In the genomic region with DNA sequence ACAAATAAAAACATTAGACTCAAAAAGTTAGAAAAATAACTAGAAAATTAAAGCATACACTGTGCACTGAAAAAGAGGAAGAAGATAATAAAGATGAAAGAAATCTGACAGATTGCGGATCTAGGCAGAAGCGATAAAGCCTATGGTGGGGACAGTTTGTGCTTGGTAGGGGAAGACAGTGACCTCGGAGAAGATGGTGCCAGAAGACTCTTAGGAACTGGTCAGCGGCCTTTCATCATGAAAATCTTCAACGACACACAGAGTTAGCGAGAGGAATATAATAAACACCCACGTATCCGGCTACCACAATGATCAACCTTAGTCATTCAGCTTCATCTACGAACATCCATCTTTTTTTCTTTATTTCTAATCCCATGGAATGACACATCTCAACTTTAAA, we compare ENCODE assay signal across 22 cellular contexts.
A peak's percentile ranks its signal among the peaks of the same experiment; 100 is the strongest.
DNase-seq lines count a peak whose midpoint lies in the region; ATAC-seq and TF ChIP-seq lines count a peak whose summit lies in the region.
"Had no signal": no experiment of that assay in that cellular context is flagged by ENCODE, and none has a peak within 500 bp of the region (broad histone marks: within the 10 kb centered on the region; RNA-seq: fewer than 3 reads in every experiment).

No MANE protein-coding gene starts in this region.

- WGBS in upper lobe of left lung, 2 donors = 81 to 84% methylated on average over 9 of the region's 9 CpGs

- no peak for TF ChIP-seq EP300 in upper lobe of left lung (IDR thresholded peaks at IDR 0.05)

- H3K4me3 Mint-ChIP-seq in activated naive CD8-positive, alpha-beta T cell = no peak overlapping the region
- no peak overlapping the region for H3K4me3 Mint-ChIP-seq in activated naive CD8-positive, alpha-beta T cell treated with anti-CD3 and anti-CD28 coated beads for 36 hours
- H3K4me3 Mint-ChIP-seq in chondrocyte (ENCODE audit: unreplicated experiment) (no peak overlapping the region), neural crest cell (no peak overlapping the region)
- no peak overlapping the region for H3K4me3 Mint-ChIP-seq in activated T-helper 2 cell treated with anti-CD3 and anti-CD28 coated beads, Interferon-gamma antibody, Interleukin-2, Interleukin-4, amounts not matched to agents 10 μg/mL and 5 μg/mL and 100 μg/mL, durations not matched to agents 14 hours and 24 hours and 36 hours (ENCODE audit: low read depth)
- H3K4me3 Mint-ChIP-seq: activated T-helper 17 cell treated with anti-CD3 and anti-CD28 coated beads, Interleukin-2, amount 50 U/mL, for 72 hours had no signal

- TF ChIP-seq CTCF in chondrocyte (IDR thresholded peaks at IDR 0.05) (no peak), neural crest cell (conservative IDR thresholded peaks at IDR 0.05) (no peak), upper lobe of left lung (IDR thresholded peaks at IDR 0.05) (no peak)

- no peaks in the 10 kb centered on the region for H3K9me3 ChIP-seq in upper lobe of left lung
- H3K9me3 ChIP-seq: A549, colonic mucosa, heart left ventricle, ovary had no signal

- intact Hi-C loops in activated T-helper 2 cell treated with anti-CD3 and anti-CD28 coated beads, Interferon-gamma antibody, Interleukin-2, Interleukin-4, amounts not matched to agents 10 μg/mL and 5 μg/mL and 100 μg/mL, durations not matched to agents 14 hours and 24 hours and 36 hours (cut with micrococcal nuclease) = no loop called here

- peak overlapping the region; percentile 47 for H3K27ac Mint-ChIP-seq in activated naive CD8-positive, alpha-beta T cell
- no peak overlapping the region for H3K27ac Mint-ChIP-seq in activated naive CD8-positive, alpha-beta T cell treated with anti-CD3 and anti-CD28 coated beads for 36 hours
- peak overlapping the region; percentile 29 for H3K27ac Mint-ChIP-seq in chondrocyte (ENCODE audit: unreplicated experiment)
- peak overlapping the region; percentile 39 for H3K27ac Mint-ChIP-seq in neural crest cell (ENCODE audit: unreplicated experiment)
- H3K27ac Mint-ChIP-seq in activated T-helper 2 cell treated with anti-CD3 and anti-CD28 coated beads, Interferon-gamma antibody, Interleukin-2, Interleukin-4, amounts not matched to agents 10 μg/mL and 5 μg/mL and 100 μg/mL, durations not matched to agents 14 hours and 24 hours and 36 hours = no peak overlapping the region
- H3K27ac Mint-ChIP-seq: activated T-helper 17 cell treated with anti-CD3 and anti-CD28 coated beads, Interleukin-2, amount 50 U/mL, for 72 hours had no signal

- H3K4me1 ChIP-seq in upper lobe of left lung = peaks cover 44 to 60% (median 51%) of the 10 kb centered on the region in 4 donors

- H3K36me3 Mint-ChIP-seq in activated naive CD8-positive, alpha-beta T cell = no peaks in the 10 kb centered on the region
- peaks cover 8% of the 10 kb centered on the region for H3K36me3 Mint-ChIP-seq in activated naive CD8-positive, alpha-beta T cell treated with anti-CD3 and anti-CD28 coated beads for 36 hours
- H3K36me3 Mint-ChIP-seq in chondrocyte (ENCODE audit: low read depth) (no peaks in the 10 kb centered on the region), neural crest cell (ENCODE audit: low read depth) (peaks cover 6% of the 10 kb centered on the region)
- peaks cover 34% of the 10 kb centered on the region for H3K36me3 Mint-ChIP-seq in activated T-helper 2 cell treated with anti-CD3 and anti-CD28 coated beads, Interferon-gamma antibody, Interleukin-2, Interleukin-4, amounts not matched to agents 10 μg/mL and 5 μg/mL and 100 μg/mL, durations not matched to agents 14 hours and 24 hours and 36 hours (ENCODE audit: low read depth)

- H3K4me1 Mint-ChIP-seq in activated naive CD8-positive, alpha-beta T cell (ENCODE audit: low read depth) = peaks cover 75% of the 10 kb centered on the region
- peaks cover 63% of the 10 kb centered on the region for H3K4me1 Mint-ChIP-seq in activated naive CD8-positive, alpha-beta T cell treated with anti-CD3 and anti-CD28 coated beads for 36 hours
- H3K4me1 Mint-ChIP-seq in chondrocyte (ENCODE audit: low read depth) (peaks cover 59% of the 10 kb centered on the region), neural crest cell (peaks cover 70% of the 10 kb centered on the region)
- H3K4me1 Mint-ChIP-seq in activated T-helper 2 cell treated with anti-CD3 and anti-CD28 coated beads, Interferon-gamma antibody, Interleukin-2, Interleukin-4, amounts not matched to agents 10 μg/mL and 5 μg/mL and 100 μg/mL, durations not matched to agents 14 hours and 24 hours and 36 hours (ENCODE audit: low read depth) = peaks cover 64% of the 10 kb centered on the region

- no peak for DNase-seq in activated naive CD8-positive, alpha-beta T cell treated with anti-CD3 and anti-CD28 coated beads for 36 hours
- no peak for DNase-seq in chondrocyte (ENCODE audit: low spot score)
- no peak for DNase-seq in neural crest cell (ENCODE audit: low read depth, low spot score)
- no peak for DNase-seq in upper lobe of left lung
- no peak for DNase-seq in activated T-helper 2 cell treated with anti-CD3 and anti-CD28 coated beads, Interferon-gamma antibody, Interleukin-2, Interleukin-4, amounts not matched to agents 10 μg/mL and 5 μg/mL and 100 μg/mL, durations not matched to agents 14 hours and 24 hours and 36 hours (ENCODE audit: low spot score)
- no peak for DNase-seq in NCI-H1105 treated with DMSO at 0.1 percent for 48 hours (lab: John Stamatoyannopoulos, UW)
- DNase-seq: aorta; CD8-positive, alpha-beta memory T cell; colonic mucosa; DND-41; heart left ventricle; KG1; midbrain; NCI-H1436 treated with DMSO at 0.1 percent for 48 hours; NK-92 treated with Interleukin-12 subunit alpha and Interleukin-12 subunit beta, amount 100 ng/mL, for 24 hours had no signal

- no peaks in the 10 kb centered on the region for H3K27me3 Mint-ChIP-seq in activated naive CD8-positive, alpha-beta T cell
- H3K27me3 Mint-ChIP-seq in activated naive CD8-positive, alpha-beta T cell treated with anti-CD3 and anti-CD28 coated beads for 36 hours = no peaks in the 10 kb centered on the region
- H3K27me3 Mint-ChIP-seq in chondrocyte (ENCODE audit: low read depth) (no peaks in the 10 kb centered on the region), neural crest cell (ENCODE audit: low read depth) (no peaks in the 10 kb centered on the region)
- no peaks in the 10 kb centered on the region for H3K27me3 Mint-ChIP-seq in activated T-helper 2 cell treated with anti-CD3 and anti-CD28 coated beads, Interferon-gamma antibody, Interleukin-2, Interleukin-4, amounts not matched to agents 10 μg/mL and 5 μg/mL and 100 μg/mL, durations not matched to agents 14 hours and 24 hours and 36 hours (ENCODE audit: low read depth)
- H3K27me3 Mint-ChIP-seq: activated T-helper 17 cell treated with anti-CD3 and anti-CD28 coated beads, Interleukin-2, amount 50 U/mL, for 72 hours had no signal

- ATAC-seq in upper lobe of left lung (ENCODE audit: low FRiP score in 2 of 2) (no peak), GM21381 (IDR thresholded peaks at IDR 0.05; ENCODE audit: unreplicated experiment) (no peak)
- ATAC-seq: A549; activated T-helper 17 cell treated with anti-CD3 and anti-CD28 coated beads, Interleukin-2, amount 50 U/mL, for 72 hours; heart left ventricle; Right ventricle myocardium inferior had no signal

- no peaks in the 10 kb centered on the region for H3K9me3 Mint-ChIP-seq in activated naive CD8-positive, alpha-beta T cell (ENCODE audit: low read depth)
- peaks cover 1% of the 10 kb centered on the region for H3K9me3 Mint-ChIP-seq in activated naive CD8-positive, alpha-beta T cell treated with anti-CD3 and anti-CD28 coated beads for 36 hours
- H3K9me3 Mint-ChIP-seq in chondrocyte (ENCODE audit: low read depth) = no peaks in the 10 kb centered on the region
- no peaks in the 10 kb centered on the region for H3K9me3 Mint-ChIP-seq in neural crest cell
- peaks cover 4% of the 10 kb centered on the region for H3K9me3 Mint-ChIP-seq in activated T-helper 2 cell treated with anti-CD3 and anti-CD28 coated beads, Interferon-gamma antibody, Interleukin-2, Interleukin-4, amounts not matched to agents 10 μg/mL and 5 μg/mL and 100 μg/mL, durations not matched to agents 14 hours and 24 hours and 36 hours
- H3K9me3 Mint-ChIP-seq: activated T-helper 17 cell treated with anti-CD3 and anti-CD28 coated beads, Interleukin-2, amount 50 U/mL, for 72 hours had no signal

- no peak for TF ChIP-seq POLR2A in upper lobe of left lung (IDR thresholded peaks at IDR 0.05)

- H3K27me3 ChIP-seq in upper lobe of left lung = no peaks in the 10 kb centered on the region
- H3K27me3 ChIP-seq: colonic mucosa, heart left ventricle, ovary had no signal

- H3K36me3 ChIP-seq in upper lobe of left lung = no peaks in the 10 kb centered on the region
- H3K36me3 ChIP-seq: colonic mucosa, heart left ventricle, ovary had no signal

- no peak overlapping the region for H3K4me3 ChIP-seq in upper lobe of left lung
- H3K4me3 ChIP-seq: A549, colonic mucosa, heart left ventricle, ovary, skin epidermis had no signal

- H3K27ac ChIP-seq in upper lobe of left lung = peak overlapping the region; percentile 86 to 93 (median 91)
- H3K27ac ChIP-seq: colonic mucosa had no signal

Comparison
In these comparisons a context has a peak if more than half of its experiments do, and no peak if none do; other contexts are left out.
1. H3K27ac Mint-ChIP-seq: peak in activated naive CD8-positive, alpha-beta T cell (single experiment), chondrocyte (single experiment) and neural crest cell (single experiment); none in activated naive CD8-positive, alpha-beta T cell treated with anti-CD3 and anti-CD28 coated beads for 36 hours (single experiment) and activated T-helper 2 cell treated with anti-CD3 and anti-CD28 coated beads, Interferon-gamma antibody, Interleukin-2, Interleukin-4, amounts not matched to agents 10 μg/mL and 5 μg/mL and 100 μg/mL, durations not matched to agents 14 hours and 24 hours and 36 hours (single experiment).